In genomic region chr1:243982451-243983018, GRCh38 we compare ENCODE assay signal across 20 cellular contexts.
A peak's percentile ranks its signal among the peaks of the same experiment; 100 is the strongest.
DNase-seq lines count a peak whose midpoint lies in the region; ATAC-seq, FAIRE-seq and TF ChIP-seq lines count a peak whose summit lies in the region.
"Had no signal": no experiment of that assay in that cellular context is flagged by ENCODE, and none has a peak within 500 bp of the region (broad histone marks: within the 10 kb centered on the region; RNA-seq: fewer than 3 reads in every experiment).

No MANE protein-coding gene starts in this region.

- H3K27me3 ChIP-seq in kidney epithelial cell (ENCODE audit: control insufficient read depth, insufficient read depth, low read length) = no peaks in the 10 kb centered on the region

- peak; percentile 51 for TF ChIP-seq CTCF in choroid plexus epithelial cell (conservative IDR thresholded peaks at IDR 0.05; ENCODE audit: low read depth, low read length)
- TF ChIP-seq CTCF in kidney epithelial cell (IDR thresholded peaks at IDR 0.05; ENCODE audit: insufficient read depth, low read length, poor library complexity, severe bottlenecking) = peak; percentile 11

- DNase-seq in ELF-1 (ENCODE audit: low read depth, low spot score) (peak; percentile 40), HT1080 (ENCODE audit: low read depth) (peak; percentile 40), choroid plexus epithelial cell (ENCODE audit: low read depth) (peak; percentile 28), kidney epithelial cell (ENCODE audit: low read depth) (no peak), frontal cortex (ENCODE audit: low spot score in 2 of 2) (no peak), NCI-H1417 (lab: John Stamatoyannopoulos, UW) (no peak), SW480 (ENCODE audit: low spot score) (no peak)
- DNase-seq: activated CD4-positive, alpha-beta memory T cell treated with anti-CD3 and anti-CD28 coated beads, Interleukin-2, amount 10 ng/mL, durations not matched to agents 7 days and 5 days; activated naive CD4-positive, alpha-beta T cell treated with anti-CD3 and anti-CD28 coated beads, Interleukin-2, amount 10 ng/mL, durations not matched to agents 7 days and 5 days; activated T-cell treated with anti-CD3 and anti-CD28 coated beads, Interleukin-2, amount 50 U/mL, for 1 hour; aorta; COR-L47; cortex of kidney; EL; NCI-H1417 treated with DMSO at 0.1 percent for 48 hours; NCI-H2227 treated with DMSO at 0.1 percent for 48 hours; NK-92 treated with Interleukin-12 subunit alpha and Interleukin-12 subunit beta, amount 100 ng/mL, for 24 hours had no signal

- no peaks in the 10 kb centered on the region for H3K36me3 ChIP-seq in kidney epithelial cell (ENCODE audit: control insufficient read depth, insufficient read depth, low read length)
- H3K36me3 ChIP-seq: thoracic aorta had no signal

- no peak for FAIRE-seq in frontal cortex (lab: Jason Lieb, UNC)

- no peak for ATAC-seq in HG03095 (IDR thresholded peaks at IDR 0.05; ENCODE audit: unreplicated experiment)
- ATAC-seq: stimulated activated effector memory CD8-positive, alpha-beta T cell treated with anti-CD3 and anti-CD28 coated beads, Interleukin-12 subunit alpha, Interleukin-12 subunit beta, amount 100 ng/mL, for 72 hours had no signal

- H3K4me3 ChIP-seq in choroid plexus epithelial cell (ENCODE audit: low read depth, low read length) (no peak overlapping the region), kidney epithelial cell (ENCODE audit: low read depth, low read length) (no peak overlapping the region)
- H3K4me3 ChIP-seq: thoracic aorta had no signal

Comparison
In these comparisons a context has a peak if more than half of its experiments do, and no peak if none do; other contexts are left out.
1. DNase-seq: peak in ELF-1 (single experiment), HT1080 (single experiment) and choroid plexus epithelial cell (single experiment); none in kidney epithelial cell (single experiment), frontal cortex (0 of 2), NCI-H1417 (0 of 3) and SW480 (single experiment).